In the genomic region with DNA sequence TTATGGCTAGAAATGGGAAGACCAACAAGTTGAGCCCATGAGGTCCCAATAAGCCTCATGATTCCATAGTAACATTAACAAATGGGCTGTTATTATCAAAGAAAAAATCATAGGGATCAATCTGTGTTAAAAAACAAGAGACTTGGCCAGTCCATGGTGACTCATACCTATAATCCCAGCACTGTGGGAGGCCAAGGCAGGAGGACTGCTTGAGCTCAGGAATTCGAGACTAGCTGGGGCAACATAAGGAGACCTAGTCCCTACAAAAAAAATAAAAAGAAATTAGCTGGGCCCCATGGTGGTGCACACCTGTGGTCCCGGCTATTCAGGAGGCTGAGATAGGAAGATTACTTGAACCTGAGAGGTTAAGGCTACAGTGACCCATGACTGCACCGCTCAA, we compare ENCODE assay signal across 20 cellular contexts.
"Had no signal": no experiment of that assay in that cellular context is flagged by ENCODE, and none has a peak within 500 bp of the region (broad histone marks: within the 10 kb centered on the region; RNA-seq: fewer than 3 reads in every experiment).

No MANE protein-coding gene starts in this region.

- DNase-seq: activated B cell treated with CpG ODN at 0.5 μM for 24 hours; activated CD4-positive, alpha-beta memory T cell treated with anti-CD3 and anti-CD28 coated beads for 36 hours; activated CD4-positive, alpha-beta T cell treated with anti-CD3 and anti-CD28 coated beads for 1 hour; activated CD4-positive, alpha-beta T cell treated with anti-CD3 and anti-CD28 coated beads, Interleukin-2, amount 10 ng/mL, durations not matched to agents 24 days and 14 days; activated CD8-positive, alpha-beta memory T cell treated with anti-CD3 and anti-CD28 coated beads for 24 hours; activated effector memory CD4-positive, alpha-beta T cell treated with anti-CD3 and anti-CD28 coated beads, Interleukin-2, amount 50 U/mL, for 16 hours; activated naive CD4-positive, alpha-beta T cell treated with anti-CD3 and anti-CD28 coated beads for 36 hours; activated naive CD8-positive, alpha-beta T cell treated with anti-CD3 and anti-CD28 coated beads for 36 hours; activated T-cell treated with anti-CD3 and anti-CD28 coated beads, Interleukin-2, amount 50 U/mL, for 4 hours; aorta; central memory CD4-positive, alpha-beta T cell; NCI-H1092; NCI-H1417 treated with DMSO at 0.1 percent for 48 hours; NCI-H1694; NCI-H2029; NCI-H446; NCI-H524; SHP77; T-helper 17 cell; T-helper 9 cell had no signal

- ATAC-seq: activated T-cell treated with anti-CD3 and anti-CD28 coated beads, Interleukin-2, amount 50 U/mL, for 4 hours; T-helper 17 cell had no signal
